Comparison of ENCODE assay signal across 27 cellular contexts in the genomic region with DNA sequence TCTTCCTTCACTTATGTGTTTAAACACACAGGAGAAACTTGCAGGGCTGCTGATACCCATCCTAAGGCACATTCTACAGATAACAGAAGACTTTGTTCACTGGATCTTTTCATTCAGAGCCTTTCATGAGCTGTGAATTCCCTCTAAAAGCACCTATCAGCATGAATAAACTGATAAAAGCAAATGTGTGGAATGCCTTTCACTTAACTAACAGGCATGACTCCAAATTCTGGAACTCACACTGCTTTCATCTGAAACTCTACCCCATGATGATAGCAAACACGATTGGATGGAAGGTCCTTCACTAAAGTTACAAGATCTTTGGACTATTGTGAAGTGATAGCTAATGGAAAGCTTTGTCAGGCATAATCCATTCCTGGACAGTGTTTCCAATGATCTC.
DNase-seq lines count a peak whose midpoint lies in the region; ATAC-seq and TF ChIP-seq lines count a peak whose summit lies in the region.
"Had no signal": no experiment of that assay in that cellular context is flagged by ENCODE, and none has a peak within 500 bp of the region (broad histone marks: within the 10 kb centered on the region; RNA-seq: fewer than 3 reads in every experiment).

No MANE protein-coding gene starts in this region.

- intact Hi-C loops in esophagus muscularis mucosa (cut with DNase I) = no loop called here

- H3K27ac ChIP-seq in esophagus muscularis mucosa (replicated peaks in 1 of 4) = no peak overlapping the region
- H3K27ac ChIP-seq: BLaER1, esophagus squamous epithelium, KMS-11, thyroid gland had no signal

- TF ChIP-seq EP300 in esophagus muscularis mucosa (IDR thresholded peaks at IDR 0.05) = no peak

- DNase-seq in HS-27A (ENCODE audit: low read depth) (peak; percentile 45), amniotic epithelial cell (ENCODE audit: low read depth) (peak; percentile 43), fibroblast of peridontal ligament (ENCODE audit: extremely low read depth) (peak; percentile 11), non-pigmented ciliary epithelial cell (ENCODE audit: low read depth) (peak; percentile 30), esophagus muscularis mucosa (ENCODE audit: extremely low spot score) (no peak)
- DNase-seq: activated T-cell treated with anti-CD3 and anti-CD28 coated beads for 4 hours; anterior cingulate cortex; dermis blood vessel endothelial cell; esophagus squamous epithelium; immature natural killer cell; mesenchymal stem cell; NCI-H1417; NCI-H2029 treated with DMSO at 0.1 percent for 48 hours; NCI-H82; posterior cingulate gyrus; SIG-M5; stimulated activated CD4-positive, alpha-beta T cell treated with anti-CD3 and anti-CD28 coated beads, Interleukin-12 subunit alpha, Interleukin-12 subunit beta, amount 100 ng/mL, for 4 hours; stimulated activated CD4-positive, alpha-beta T cell treated with anti-CD3 and anti-CD28 coated beads, Interleukin-2, amount 100 ng/mL, for 48 hours; SW 1271; thyroid gland had no signal

- no peaks in the 10 kb centered on the region for H3K36me3 ChIP-seq in esophagus muscularis mucosa
- H3K36me3 ChIP-seq: BLaER1, esophagus squamous epithelium, thyroid gland had no signal

- H3K27me3 ChIP-seq in esophagus muscularis mucosa = no peaks in the 10 kb centered on the region
- H3K27me3 ChIP-seq: BLaER1, esophagus squamous epithelium, thyroid gland had no signal

- peaks cover 0 to 6% (median 0%) of the 10 kb centered on the region in 4 donors for H3K9me3 ChIP-seq in esophagus muscularis mucosa
- H3K9me3 ChIP-seq: esophagus squamous epithelium, thyroid gland had no signal

- ATAC-seq in esophagus mucosa (no peak), GM21529 (IDR thresholded peaks at IDR 0.05; ENCODE audit: unreplicated experiment) (no peak)
- ATAC-seq: GM12878, left lobe of liver, sciatic nerve had no signal

- H3K4me3 ChIP-seq in esophagus muscularis mucosa = no peak overlapping the region
- H3K4me3 ChIP-seq: BLaER1, esophagus squamous epithelium, GM12878, thyroid gland had no signal

- no peak for TF ChIP-seq POLR2A in esophagus muscularis mucosa (IDR thresholded peaks at IDR 0.05; ENCODE audit: low read depth)

- WGBS in esophagus muscularis mucosa = 82% methylated on average over 1 of the region's 1 CpG

- TF ChIP-seq CTCF in esophagus muscularis mucosa (IDR thresholded peaks at IDR 0.05) = no peak

- no peaks in the 10 kb centered on the region for H3K4me1 ChIP-seq in esophagus muscularis mucosa
- H3K4me1 ChIP-seq: esophagus squamous epithelium, thyroid gland had no signal
